16 cellular contexts compared by ENCODE assay signal in the genomic region with DNA sequence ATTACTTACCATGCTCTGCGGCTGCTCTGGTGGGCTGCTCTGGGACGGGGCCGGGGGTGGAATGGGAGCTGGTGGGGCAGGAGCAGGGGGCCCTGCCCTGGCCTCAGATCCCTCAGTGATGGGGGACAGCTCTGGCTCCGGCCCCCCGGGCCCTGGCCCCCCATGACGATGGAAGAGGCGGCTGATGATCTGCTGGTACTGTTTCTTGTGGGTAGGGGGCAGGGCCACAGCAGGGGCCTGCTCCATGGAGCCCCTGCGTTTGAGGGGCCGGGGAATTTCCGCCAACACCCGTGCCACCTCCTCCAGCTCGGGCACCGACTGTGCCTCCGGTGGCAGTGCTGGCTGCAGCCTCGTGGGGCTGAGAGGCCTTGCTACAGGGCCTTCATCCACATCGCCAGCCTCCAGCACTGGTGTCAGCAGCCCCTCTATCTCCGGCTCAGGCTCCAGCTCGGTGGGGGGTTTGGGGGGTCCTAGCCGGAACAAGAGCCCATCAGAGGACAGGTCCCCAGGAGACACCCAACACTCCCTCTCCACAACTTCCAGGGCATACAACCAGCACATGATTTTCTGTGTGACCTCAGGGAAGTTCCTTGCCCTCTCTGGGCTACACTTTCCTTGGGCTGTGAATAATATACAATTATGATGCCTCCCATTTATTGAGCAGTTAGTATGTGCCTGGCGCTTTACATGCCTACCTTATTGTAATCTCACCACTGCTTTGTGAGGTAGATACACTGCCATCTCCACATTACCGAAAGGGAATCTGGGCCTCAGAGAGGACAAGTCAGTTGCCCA. TPM values are rescaled to one million over a fixed set of nuclear protein-coding genes. Genes with fewer than 3 reads are reported as not detected.
DNase-seq lines count a peak whose midpoint lies in the region; ATAC-seq, FAIRE-seq and TF ChIP-seq lines count a peak whose summit lies in the region.
"Had no signal": no experiment of that assay in that cellular context is flagged by ENCODE, and none has a peak within 500 bp of the region (broad histone marks: within the 10 kb centered on the region; RNA-seq: fewer than 3 reads in every experiment).

No MANE protein-coding gene starts in this region.

- H3K9ac ChIP-seq in HCT116 (ENCODE audit: low read length) (no peak overlapping the region), K562 (ENCODE audit: insufficient read depth in 1 of 2, low read depth in 2 of 2, low read length in 2 of 2) (peak overlapping the region in 1 of 2 experiments; percentile 45; a peak in 2 of 4 replicates)

- no peak for TF ChIP-seq POLR2A in HCT116 (IDR thresholded peaks at IDR 0.05; ENCODE audit: borderline replicate concordance, extremely low read depth, insufficient read depth, insufficient read length)
- TF ChIP-seq POLR2A in K562 (conservative IDR thresholded peaks at IDR 0.05), result no peak

- CTCF ChIA-PET in Calu3 (lab: Charles Lee), result interaction anchor here (0.6 to 2.7 kb wide), 3 partner anchors 11 to 227 kb away, joined by 3 to 10 read pairs (median 4); no protein-coding TSS in a partner anchor
- CTCF ChIA-PET in HCT116 (lab: Charles Lee), result interaction anchor here (2.6 kb wide), 1 partner anchor 10 kb away, joined by 13 read pairs; no protein-coding TSS in a partner anchor
- CTCF ChIA-PET in K562 (lab: Yijun Ruan, JAX; ENCODE audit: low intra/inter-chr PET ratio), result no interaction called here
- CTCF ChIA-PET in activated CD4-positive, alpha-beta T cell treated with anti-CD3 and anti-CD28 coated beads for 36 hours (lab: Charles Lee), result interaction anchor here (0.8 to 2.0 kb wide), 2 partner anchors 10 to 289 kb away, joined by 3 to 10 read pairs; no protein-coding TSS in a partner anchor

- H3K27me3 ChIP-seq in HCT116 (ENCODE audit: insufficient read depth, low read length) (no peaks in the 10 kb centered on the region), K562 (ENCODE audit: control insufficient read depth in 2 of 2, insufficient read depth in 2 of 2, low read length in 2 of 2) (no peaks in the 10 kb centered on the region)
- H3K27me3 ChIP-seq: Peyer's patch had no signal

- H3K4me2 ChIP-seq in HCT116 (ENCODE audit: low read length) (no peak overlapping the region), K562 (ENCODE audit: insufficient read depth, low read length) (no peak overlapping the region)

- H2AFZ ChIP-seq in HCT116 (ENCODE audit: low read depth, low read length, poor library complexity, severe bottlenecking) (no peak overlapping the region), K562 (ENCODE audit: low read depth, low read length) (no peak overlapping the region)

- in situ Hi-C loops in K562 (cut with MboI), result no loop called here

- no peaks in the 10 kb centered on the region for H3K9me2 ChIP-seq in HCT116 (ENCODE audit: insufficient read depth)

- H3K4me1 ChIP-seq in HCT116 (ENCODE audit: control insufficient read depth in 1 of 2, insufficient read depth in 2 of 2, low read length in 2 of 2) (no peaks in the 10 kb centered on the region), K562 (replicated peaks in 1 of 2; ENCODE audit: control insufficient read depth in 2 of 2, insufficient read depth in 2 of 2, low read length in 2 of 2) (peaks cover 0 to 21% of the 10 kb centered on the region in 2 experiments; a peak in 2 of 5 replicates)
- H3K4me1 ChIP-seq: Peyer's patch had no signal

- POLR2A ChIA-PET in HCT116 (lab: Charles Lee) (interaction anchor here (2.3 kb wide), 1 partner anchor 11 kb away, joined by 9 read pairs; no protein-coding TSS in a partner anchor), K562 (lab: Yijun Ruan, JAX) (interaction anchor here (0.5 kb wide), 1 partner anchor 10 kb away, joined by 3 read pairs; no protein-coding TSS in a partner anchor)
- POLR2A ChIA-PET in activated CD4-positive, alpha-beta T cell treated with anti-CD3 and anti-CD28 coated beads for 36 hours (lab: Charles Lee), result interaction anchor here (0.6 kb wide), 1 partner anchor 10 kb away, joined by 3 read pairs; no protein-coding TSS in a partner anchor

- ATAC-seq in HCT116 (no peak; the same call in 1 of the 2 replicates), K562 (no peak), HG02884 (IDR thresholded peaks at IDR 0.05; ENCODE audit: unreplicated experiment) (no peak), HG02610 (IDR thresholded peaks at IDR 0.05; ENCODE audit: unreplicated experiment) (no peak)
- ATAC-seq in stimulated activated naive B cell treated with anti-CD40 and anti-IgM and Interleukin-4, amounts not matched to agents 10 μg/mL and 1 μg/mL and 100 μg/mL, for 72 hours (replicated peaks), result no peak
- ATAC-seq in activated CD4-positive, alpha-beta T cell treated with anti-CD3 and anti-CD28 coated beads for 36 hours, result no peak
- ATAC-seq: T-helper 17 cell had no signal

- RAD21 ChIA-PET in HCT116 (lab: Charles Lee; ENCODE audit: low non-redundant PET in 1 of 2, low total read pairs in 2 of 2, uncharacterized antibody in 2 of 2, unreplicated experiment in 2 of 2), result no interaction called here

- H3K27ac Mint-ChIP-seq in Calu3 (ENCODE audit: unreplicated experiment), result peak overlapping the region; percentile 44
- peak overlapping the region; percentile 31 for H3K27ac Mint-ChIP-seq in stimulated activated naive B cell treated with anti-CD40 and anti-IgM and Interleukin-4, amounts not matched to agents 10 μg/mL and 1 μg/mL and 100 μg/mL, for 72 hours
- no peak overlapping the region for H3K27ac Mint-ChIP-seq in activated CD4-positive, alpha-beta T cell treated with anti-CD3 and anti-CD28 coated beads for 36 hours
- H3K27ac Mint-ChIP-seq: IgD-negative memory B cell, T-helper 17 cell had no signal

- BruUV-seq in Calu3 (replicated peaks; lab: Mats Ljungman, UMichigan) (TSS peak; percentile 21), HCT116 (replicated peaks; lab: Mats Ljungman, UMichigan) (TSS peak; percentile 22), K562 (replicated peaks; lab: Mats Ljungman, UMichigan) (no TSS peak)

- no peaks in the 10 kb centered on the region for H3K27me3 Mint-ChIP-seq in Calu3 (ENCODE audit: unreplicated experiment)
- peaks cover 19 to 20% of the 10 kb centered on the region in 2 donors for H3K27me3 Mint-ChIP-seq in stimulated activated naive B cell treated with anti-CD40 and anti-IgM and Interleukin-4, amounts not matched to agents 10 μg/mL and 1 μg/mL and 100 μg/mL, for 72 hours
- H3K27me3 Mint-ChIP-seq in activated CD4-positive, alpha-beta T cell treated with anti-CD3 and anti-CD28 coated beads for 36 hours, result peaks cover 11% of the 10 kb centered on the region
- H3K27me3 Mint-ChIP-seq: T-helper 17 cell had no signal

- H4K20me1 ChIP-seq in HCT116 (ENCODE audit: insufficient read depth) (no peaks in the 10 kb centered on the region), K562 (replicated peaks; ENCODE audit: control insufficient read depth, insufficient read depth, low read length) (no peaks in the 10 kb centered on the region)

- 73% methylated on average over 12 of the region's 21 CpGs for WGBS in K562 (ENCODE audit: insufficient coverage, low coverage, missing lambda C conversion rate)

- TF ChIP-seq CTCF in Calu3 (IDR thresholded peaks at IDR 0.05; ENCODE audit: unreplicated experiment) (no peak), HCT116 (IDR thresholded peaks at IDR 0.05 in 2 of 3, conservative IDR thresholded peaks at IDR 0.05 in 1 of 3; ENCODE audit: borderline replicate concordance in 1 of 3, insufficient read depth in 1 of 3, low read depth in 2 of 3, low read length in 2 of 3) (no peak), K562 (IDR thresholded peaks at IDR 0.05 in 2 of 3, conservative IDR thresholded peaks at IDR 0.05 in 1 of 3; ENCODE audit: insufficient read depth in 2 of 3, low read depth in 1 of 3, low read length in 3 of 3) (no peak)

- H3K4me3 ChIP-seq in HCT116 (replicated peaks in 1 of 2; ENCODE audit: low read depth in 1 of 2, low read length in 2 of 2), result no peak overlapping the region
- no peak overlapping the region for H3K4me3 ChIP-seq in K562
- H3K4me3 ChIP-seq: Peyer's patch had no signal

- H3K79me2 ChIP-seq in HCT116 (ENCODE audit: insufficient read depth, low read length) (no peaks in the 10 kb centered on the region), K562 (ENCODE audit: control insufficient read depth, insufficient read depth, low read length) (no peaks in the 10 kb centered on the region)

- H3K4me1 Mint-ChIP-seq in Calu3 (ENCODE audit: low read depth, unreplicated experiment), result no peaks in the 10 kb centered on the region
- H3K4me1 Mint-ChIP-seq in stimulated activated naive B cell treated with anti-CD40 and anti-IgM and Interleukin-4, amounts not matched to agents 10 μg/mL and 1 μg/mL and 100 μg/mL, for 72 hours, result peaks cover 5 to 16% of the 10 kb centered on the region in 2 donors
- peaks cover 3% of the 10 kb centered on the region for H3K4me1 Mint-ChIP-seq in activated CD4-positive, alpha-beta T cell treated with anti-CD3 and anti-CD28 coated beads for 36 hours
- H3K4me1 Mint-ChIP-seq: IgD-negative memory B cell had no signal

- FAIRE-seq in K562 (lab: Jason Lieb, UNC), result no peak

- H3K36me3 ChIP-seq in HCT116 (ENCODE audit: control insufficient read depth in 1 of 2, insufficient read depth in 2 of 2, low read length in 2 of 2) (peaks cover 2 to 15% of the 10 kb centered on the region in 2 experiments; a peak in 2 of 4 replicates), K562 (ENCODE audit: control insufficient read depth, insufficient read depth, low read length) (0 out of 3 replicates have a peak, but pooled peaks cover 2% of the 10 kb centered on the region)

- H3K9me1 ChIP-seq in K562 (ENCODE audit: control insufficient read depth, insufficient read depth, low read length), result no peaks in the 10 kb centered on the region

- H3K4me3 Mint-ChIP-seq in Calu3 (ENCODE audit: low read depth, unreplicated experiment), result no peak overlapping the region
- no peak overlapping the region for H3K4me3 Mint-ChIP-seq in stimulated activated naive B cell treated with anti-CD40 and anti-IgM and Interleukin-4, amounts not matched to agents 10 μg/mL and 1 μg/mL and 100 μg/mL, for 72 hours
- no peak overlapping the region for H3K4me3 Mint-ChIP-seq in activated CD4-positive, alpha-beta T cell treated with anti-CD3 and anti-CD28 coated beads for 36 hours
- H3K4me3 Mint-ChIP-seq: IgD-negative memory B cell, T-helper 17 cell had no signal

- DNase-seq in Calu3 (no peak), HCT116 (ENCODE audit: low read depth, low spot score) (no peak), K562 (ENCODE audit: extremely low read depth in 1 of 4, low spot score in 3 of 4) (no peak)
- DNase-seq in stimulated activated naive B cell treated with anti-CD40 and anti-IgM and Interleukin-4, amounts not matched to agents 10 μg/mL and 1 μg/mL and 100 μg/mL, for 72 hours, result no peak
- no peak for DNase-seq in activated CD4-positive, alpha-beta T cell treated with anti-CD3 and anti-CD28 coated beads for 36 hours
- DNase-seq: C1 segment of cervical spinal cord, NCI-H1048, NCI-H446 treated with DMSO at 0.1 percent for 48 hours, NCI-H774, Peyer's patch, SIG-M5, T-helper 17 cell had no signal

- no peak overlapping the region; the same call in 1 of the 2 replicates for H3K27ac ChIP-seq in HCT116 (ENCODE audit: low read depth, low read length)
- no peak overlapping the region for H3K27ac ChIP-seq in K562 (ENCODE audit: extremely low read depth, low read depth, low read length)
- H3K27ac ChIP-seq: Peyer's patch had no signal

- no peak for TF ChIP-seq RAD21 in HCT116 (IDR thresholded peaks at IDR 0.05; ENCODE audit: low read depth)
- TF ChIP-seq RAD21 in K562 (CRISPR knock-in tag; conservative IDR thresholded peaks at IDR 0.05 in 1 of 2, IDR thresholded peaks at IDR 0.05 in 1 of 2), result no peak

- peaks cover 47% of the 10 kb centered on the region for H3K36me3 Mint-ChIP-seq in Calu3 (ENCODE audit: insufficient read depth, unreplicated experiment)
- no peaks in the 10 kb centered on the region for H3K36me3 Mint-ChIP-seq in stimulated activated naive B cell treated with anti-CD40 and anti-IgM and Interleukin-4, amounts not matched to agents 10 μg/mL and 1 μg/mL and 100 μg/mL, for 72 hours
- no peaks in the 10 kb centered on the region for H3K36me3 Mint-ChIP-seq in activated CD4-positive, alpha-beta T cell treated with anti-CD3 and anti-CD28 coated beads for 36 hours (ENCODE audit: low read depth)

- H3K9me3 Mint-ChIP-seq in Calu3 (ENCODE audit: low read depth, unreplicated experiment), result no peaks in the 10 kb centered on the region
- H3K9me3 Mint-ChIP-seq in stimulated activated naive B cell treated with anti-CD40 and anti-IgM and Interleukin-4, amounts not matched to agents 10 μg/mL and 1 μg/mL and 100 μg/mL, for 72 hours, result no peaks in the 10 kb centered on the region
- no peaks in the 10 kb centered on the region for H3K9me3 Mint-ChIP-seq in activated CD4-positive, alpha-beta T cell treated with anti-CD3 and anti-CD28 coated beads for 36 hours (ENCODE audit: low read depth)
- H3K9me3 Mint-ChIP-seq: IgD-negative memory B cell had no signal

- TF ChIP-seq EP300 in K562 (IDR thresholded peaks at IDR 0.05; ENCODE audit: low read length), result no peak

- H3K9me3 ChIP-seq in HCT116 (ENCODE audit: control insufficient read depth in 1 of 2, insufficient read depth in 1 of 2, low read depth in 1 of 2, low read length in 2 of 2), result no peaks in the 10 kb centered on the region
- H3K9me3 ChIP-seq in K562 (replicated peaks; ENCODE audit: control insufficient read depth, insufficient read depth, low read depth, low read length), result no peaks in the 10 kb centered on the region
- H3K9me3 ChIP-seq: Peyer's patch had no signal

- intact Hi-C loops in Calu3 (cut with micrococcal nuclease; ENCODE audit: unreplicated experiment) (no loop called here), HCT116 (cut with micrococcal nuclease) (no loop called here), K562 (cut with micrococcal nuclease) (no loop called here)
- intact Hi-C loops in activated CD4-positive, alpha-beta T cell treated with anti-CD3 and anti-CD28 coated beads for 36 hours (cut with DNase I, micrococcal nuclease), result no loop called here

RNA-seq across cellular contexts. Expression of gene PPP1R13L, which starts 12.8 kb away (rescaled TPM):
- total RNA-seq in Calu3 (2022) (98.4 and 135 TPM in 2 replicates), HCT116 (2021; ENCODE audit: unreplicated experiment) (89.1 TPM), K562 (2014; rRNA removed) (2.3 TPM in 2 replicates), K562 (2014; rRNA removed; fragmentation: Illumina TruSeq; extraction: Trizol) (0.84 and 1.0 TPM in 2 replicates), K562 (2015; rRNA removed; fragmentation: Illumina TruSeq; extraction: Trizol) (0.83 and 0.94 TPM in 2 replicates), K562 (2021) (4.5 and 6.7 TPM in 2 replicates)
- 125 and 158 TPM in 2 replicates for polyA plus RNA-seq in HCT116 (2012)
- total RNA-seq in K562 (2011; cell fraction: chromatin; rRNA removed; ENCODE audit: low replicate concordance), result 13.7 and 25.0 TPM in 2 replicates
- total RNA-seq in K562 (2011; cell fraction: nucleolus; rRNA removed), result 14.5 and 17.6 TPM in 2 replicates
- 15.8 and 21.6 TPM in 2 replicates for total RNA-seq in K562 (2011; cell fraction: nucleoplasm; rRNA removed)
- polyA plus RNA-seq in K562 (2011; rRNA removed) (2.0 and 6.6 TPM in 2 replicates), K562 (2014; fragmentation: Illumina TruSeq; extraction: Trizol) (2.7 and 3.6 TPM in 2 replicates), K562 (2014; fragmentation: Nextera tagmentation; extraction: Ambion mirVana) (under 1 TPM; 0.32 to 0.82 TPM), K562 (2014; rRNA removed) (1.7 and 3.7 TPM in 2 replicates)
- 2.6 and 3.5 TPM in 2 replicates for polyA plus RNA-seq in K562 (2011; cell fraction: cytosol; rRNA removed)
- polyA plus RNA-seq in K562 (2011; cell fraction: nucleus; rRNA removed), result 16.5 and 21.1 TPM in 2 replicates
- 7.4 and 23.3 TPM in 2 replicates for polyA plus RNA-seq in K562 (2012)
- 1.6 and 2.6 TPM in 2 replicates for polyA minus RNA-seq in K562 (2011; rRNA and poly(A)+ RNA removed)
- polyA minus RNA-seq in K562 (2011; cell fraction: cytosol; rRNA and poly(A)+ RNA removed), result 2.4 and 7.6 TPM in 2 replicates
- polyA minus RNA-seq in K562 (2011; cell fraction: nucleus; rRNA and poly(A)+ RNA removed), result 3.1 and 6.1 TPM in 2 replicates
- 10 to 100 TPM; 15.2 to 17.8 TPM for total RNA-seq in activated CD4-positive, alpha-beta T cell treated with anti-CD3 and anti-CD28 coated beads for 36 hours

RNA-seq across cellular contexts. Expression of gene POLR1G, which starts 14.4 kb away (rescaled TPM):
- total RNA-seq in Calu3 (2022) (22.5 and 25.8 TPM in 2 replicates), HCT116 (2021; ENCODE audit: unreplicated experiment) (30.5 TPM), K562 (2014; rRNA removed) (36.6 and 50.6 TPM in 2 replicates), K562 (2014; rRNA removed; fragmentation: Illumina TruSeq; extraction: Trizol) (19.7 and 22.7 TPM in 2 replicates), K562 (2015; rRNA removed; fragmentation: Illumina TruSeq; extraction: Trizol) (50.1 and 51.0 TPM in 2 replicates), K562 (2021) (27.4 and 32.1 TPM in 2 replicates)
- polyA plus RNA-seq in HCT116 (2012), result 9.4 and 11.6 TPM in 2 replicates
- total RNA-seq in K562 (2011; cell fraction: chromatin; rRNA removed; ENCODE audit: low replicate concordance), result 7.5 and 14.6 TPM in 2 replicates
- total RNA-seq in K562 (2011; cell fraction: nucleolus; rRNA removed), result 11.1 and 14.3 TPM in 2 replicates
- total RNA-seq in K562 (2011; cell fraction: nucleoplasm; rRNA removed), result 9.8 and 10.3 TPM in 2 replicates
- polyA plus RNA-seq in K562 (2011; rRNA removed) (8.5 and 9.7 TPM in 2 replicates), K562 (2014; fragmentation: Illumina TruSeq; extraction: Trizol) (32.6 and 37.4 TPM in 2 replicates), K562 (2014; fragmentation: Nextera tagmentation; extraction: Ambion mirVana) (1 to 10 TPM; 3.0 to 6.4 TPM), K562 (2014; rRNA removed) (29.2 and 31.7 TPM in 2 replicates)
- polyA plus RNA-seq in K562 (2011; cell fraction: cytosol; rRNA removed), result 11.0 and 17.1 TPM in 2 replicates
- polyA plus RNA-seq in K562 (2011; cell fraction: nucleus; rRNA removed), result 3.6 and 6.6 TPM in 2 replicates
- polyA plus RNA-seq in K562 (2012), result 5.1 and 14.9 TPM in 2 replicates
- 4.5 and 4.9 TPM in 2 replicates for polyA minus RNA-seq in K562 (2011; rRNA and poly(A)+ RNA removed)
- 12.2 and 12.9 TPM in 2 replicates for polyA minus RNA-seq in K562 (2011; cell fraction: cytosol; rRNA and poly(A)+ RNA removed)
- 3.0 and 3.8 TPM in 2 replicates for polyA minus RNA-seq in K562 (2011; cell fraction: nucleus; rRNA and poly(A)+ RNA removed)
- 10 to 100 TPM; 15.8 to 18.4 TPM for total RNA-seq in activated CD4-positive, alpha-beta T cell treated with anti-CD3 and anti-CD28 coated beads for 36 hours

RNA-seq across cellular contexts. Expression of gene ERCC2, which starts 21.7 kb away (rescaled TPM):
- total RNA-seq in Calu3 (2022), result 56.4 and 57.7 TPM in 2 replicates
- 58.9 TPM for total RNA-seq in HCT116 (2021; ENCODE audit: unreplicated experiment)
- polyA plus RNA-seq in HCT116 (2012), result 44.4 and 46.7 TPM in 2 replicates
- 133 and 285 TPM in 2 replicates for total RNA-seq in K562 (2011; cell fraction: chromatin; rRNA removed; ENCODE audit: low replicate concordance)
- 121 and 134 TPM in 2 replicates for total RNA-seq in K562 (2011; cell fraction: nucleolus; rRNA removed)
- total RNA-seq in K562 (2011; cell fraction: nucleoplasm; rRNA removed), result 92.9 and 95.2 TPM in 2 replicates
- 26.4 and 29.8 TPM in 2 replicates for total RNA-seq in K562 (2014; rRNA removed)
- 12.0 and 15.0 TPM in 2 replicates for total RNA-seq in K562 (2014; rRNA removed; fragmentation: Illumina TruSeq; extraction: Trizol)
- total RNA-seq in K562 (2015; rRNA removed; fragmentation: Illumina TruSeq; extraction: Trizol), result 12.9 and 13.9 TPM in 2 replicates
- 55.9 and 57.7 TPM in 2 replicates for total RNA-seq in K562 (2021)
- 23.4 and 52.4 TPM in 2 replicates for polyA plus RNA-seq in K562 (2011; rRNA removed)
- 23.5 and 48.2 TPM in 2 replicates for polyA plus RNA-seq in K562 (2011; cell fraction: cytosol; rRNA removed)
- polyA plus RNA-seq in K562 (2011; cell fraction: nucleus; rRNA removed), result 142 and 172 TPM in 2 replicates
- 37.7 and 45.1 TPM in 2 replicates for polyA plus RNA-seq in K562 (2012)
- 28.5 and 32.7 TPM in 2 replicates for polyA plus RNA-seq in K562 (2014; fragmentation: Illumina TruSeq; extraction: Trizol)
- 1 to 10 TPM; 2.2 to 2.4 TPM for polyA plus RNA-seq in K562 (2014; fragmentation: Nextera tagmentation; extraction: Ambion mirVana)
- polyA plus RNA-seq in K562 (2014; rRNA removed), result 31.1 and 31.6 TPM in 2 replicates
- polyA minus RNA-seq in K562 (2011; rRNA and poly(A)+ RNA removed), result 51.5 and 54.5 TPM in 2 replicates
- 26.8 and 33.6 TPM in 2 replicates for polyA minus RNA-seq in K562 (2011; cell fraction: cytosol; rRNA and poly(A)+ RNA removed)
- 37.0 and 57.0 TPM in 2 replicates for polyA minus RNA-seq in K562 (2011; cell fraction: nucleus; rRNA and poly(A)+ RNA removed)
- total RNA-seq in activated CD4-positive, alpha-beta T cell treated with anti-CD3 and anti-CD28 coated beads for 36 hours, result 10 to 100 TPM; 27.5 to 30.4 TPM

RNA-seq across cellular contexts. Expression of gene ERCC1, which starts 31.6 kb away (rescaled TPM):
- 55.7 and 58.9 TPM in 2 replicates for total RNA-seq in Calu3 (2022)
- 103 TPM for total RNA-seq in HCT116 (2021; ENCODE audit: unreplicated experiment)
- polyA plus RNA-seq in HCT116 (2012), result 96.9 and 130 TPM in 2 replicates
- total RNA-seq in K562 (2011; cell fraction: chromatin; rRNA removed; ENCODE audit: low replicate concordance), result 39.0 and 101 TPM in 2 replicates
- total RNA-seq in K562 (2011; cell fraction: nucleolus; rRNA removed), result 64.0 and 74.7 TPM in 2 replicates
- total RNA-seq in K562 (2011; cell fraction: nucleoplasm; rRNA removed), result 56.7 and 74.6 TPM in 2 replicates
- 87.1 and 89.4 TPM in 2 replicates for total RNA-seq in K562 (2014; rRNA removed)
- 31.1 and 37.7 TPM in 2 replicates for total RNA-seq in K562 (2014; rRNA removed; fragmentation: Illumina TruSeq; extraction: Trizol)
- 49.9 and 57.3 TPM in 2 replicates for total RNA-seq in K562 (2015; rRNA removed; fragmentation: Illumina TruSeq; extraction: Trizol)
- total RNA-seq in K562 (2021), result 75.1 and 75.5 TPM in 2 replicates
- 60.0 and 67.5 TPM in 2 replicates for polyA plus RNA-seq in K562 (2011; rRNA removed)
- 85.4 and 165 TPM in 2 replicates for polyA plus RNA-seq in K562 (2011; cell fraction: cytosol; rRNA removed)
- 90.3 and 164 TPM in 2 replicates for polyA plus RNA-seq in K562 (2011; cell fraction: nucleus; rRNA removed)
- 61.5 and 139 TPM in 2 replicates for polyA plus RNA-seq in K562 (2012)
- 70.3 and 86.8 TPM in 2 replicates for polyA plus RNA-seq in K562 (2014; fragmentation: Illumina TruSeq; extraction: Trizol)
- polyA plus RNA-seq in K562 (2014; fragmentation: Nextera tagmentation; extraction: Ambion mirVana), result 10 to 100 TPM in 1 of 2 experiments, 1 to 10 TPM in 1; 9.3 to 17.0 TPM
- polyA plus RNA-seq in K562 (2014; rRNA removed), result 92.6 and 95.8 TPM in 2 replicates
- polyA minus RNA-seq in K562 (2011; rRNA and poly(A)+ RNA removed), result 19.6 and 33.4 TPM in 2 replicates
- 57.8 and 74.6 TPM in 2 replicates for polyA minus RNA-seq in K562 (2011; cell fraction: cytosol; rRNA and poly(A)+ RNA removed)
- 37.8 and 41.3 TPM in 2 replicates for polyA minus RNA-seq in K562 (2011; cell fraction: nucleus; rRNA and poly(A)+ RNA removed)
- total RNA-seq in activated CD4-positive, alpha-beta T cell treated with anti-CD3 and anti-CD28 coated beads for 36 hours, result 10 to 100 TPM; 58.1 to 71.8 TPM

RNA-seq across cellular contexts. Expression of gene KLC3, which starts 51.5 kb away (rescaled TPM):
- total RNA-seq in Calu3 (2022) (3.3 and 4.5 TPM in 2 replicates), HCT116 (2021; ENCODE audit: unreplicated experiment) (22.8 TPM), K562 (2014; rRNA removed) (1.2 and 1.3 TPM in 2 replicates), K562 (2014; rRNA removed; fragmentation: Illumina TruSeq; extraction: Trizol) (0.22 TPM in 1 of 2 replicates, not detected in the other), K562 (2015; rRNA removed; fragmentation: Illumina TruSeq; extraction: Trizol) (0.19 TPM in 1 of 2 replicates, not detected in the other), K562 (2021) (0.56 and 0.71 TPM in 2 replicates)
- polyA plus RNA-seq in HCT116 (2012), result 25.8 and 27.7 TPM in 2 replicates
- 0.86 and 1.9 TPM in 2 replicates for total RNA-seq in K562 (2011; cell fraction: chromatin; rRNA removed; ENCODE audit: low replicate concordance)
- total RNA-seq in K562 (2011; cell fraction: nucleolus; rRNA removed), result 1.3 and 1.6 TPM in 2 replicates
- total RNA-seq in K562 (2011; cell fraction: nucleoplasm; rRNA removed), result 1.5 and 1.6 TPM in 2 replicates
- polyA plus RNA-seq in K562 (2011; rRNA removed) (0.60 and 0.95 TPM in 2 replicates), K562 (2014; fragmentation: Illumina TruSeq; extraction: Trizol) (0.21 and 0.43 TPM in 2 replicates), K562 (2014; fragmentation: Nextera tagmentation; extraction: Ambion mirVana) (under 1 TPM in 1 of 2 experiments, not detected in 1; 0.03 TPM), K562 (2014; rRNA removed) (0.58 and 0.90 TPM in 2 replicates)
- polyA plus RNA-seq in K562 (2011; cell fraction: cytosol; rRNA removed), result 0.80 and 1.6 TPM in 2 replicates
- polyA plus RNA-seq in K562 (2011; cell fraction: nucleus; rRNA removed), result 1.0 and 2.1 TPM in 2 replicates
- polyA plus RNA-seq in K562 (2012), result 0.55 and 0.86 TPM in 2 replicates
- 0.15 and 0.35 TPM in 2 replicates for polyA minus RNA-seq in K562 (2011; rRNA and poly(A)+ RNA removed)
- 1.0 TPM in 1 of 2 replicates, not detected in the other for polyA minus RNA-seq in K562 (2011; cell fraction: cytosol; rRNA and poly(A)+ RNA removed)
- 0.22 TPM in 1 of 2 replicates, not detected in the other for polyA minus RNA-seq in K562 (2011; cell fraction: nucleus; rRNA and poly(A)+ RNA removed)
- under 1 TPM; 0.11 to 0.14 TPM for total RNA-seq in activated CD4-positive, alpha-beta T cell treated with anti-CD3 and anti-CD28 coated beads for 36 hours
- total RNA-seq: H4, Peyer's patch, T-helper 17 cell had no signal
- polyA plus RNA-seq: IgD-negative memory B cell had no signal
